Comparison of ENCODE assay signal across 8 cellular contexts in genomic region chr11:124069429-124070401, GRCh38. TPM values are rescaled to one million over a fixed set of nuclear protein-coding genes. Genes with fewer than 3 reads are reported as not detected.
A peak's percentile ranks its signal among the peaks of the same experiment; 100 is the strongest.
DNase-seq lines count a peak whose midpoint lies in the region; ATAC-seq, FAIRE-seq and TF ChIP-seq lines count a peak whose summit lies in the region.

No MANE protein-coding gene starts in this region.

- H3K27ac Mint-ChIP-seq in MCF 10A (ENCODE audit: low read depth, unreplicated experiment), result no peak overlapping the region
- no peak overlapping the region for H3K27ac Mint-ChIP-seq in stimulated activated effector memory CD8-positive, alpha-beta T cell treated with anti-CD3 and anti-CD28 coated beads, Interleukin-12 subunit alpha, Interleukin-12 subunit beta, amount 100 ng/mL, for 72 hours

- BruUV-seq in MCF 10A (replicated peaks; lab: Mats Ljungman, UMichigan), result no TSS peak

- H3K36me3 Mint-ChIP-seq in MCF 10A (ENCODE audit: insufficient read depth, unreplicated experiment), result no peaks in the 10 kb centered on the region
- no peaks in the 10 kb centered on the region for H3K36me3 Mint-ChIP-seq in stimulated activated effector memory CD8-positive, alpha-beta T cell treated with anti-CD3 and anti-CD28 coated beads, Interleukin-12 subunit alpha, Interleukin-12 subunit beta, amount 100 ng/mL, for 72 hours

- POLR2A ChIA-PET in MCF 10A (lab: Yijun Ruan, JAX), result no interaction called here

- FAIRE-seq in G401.6 (lab: Jason Lieb, UNC), result peak; percentile 15

- H3K4me3 Mint-ChIP-seq in MCF 10A (ENCODE audit: unreplicated experiment), result peak overlapping the region; percentile 41
- H3K4me3 Mint-ChIP-seq in stimulated activated effector memory CD8-positive, alpha-beta T cell treated with anti-CD3 and anti-CD28 coated beads, Interleukin-12 subunit alpha, Interleukin-12 subunit beta, amount 100 ng/mL, for 72 hours, result no peak overlapping the region

- peaks cover 16% of the 10 kb centered on the region for H3K27me3 Mint-ChIP-seq in MCF 10A (ENCODE audit: insufficient read depth, unreplicated experiment)

- CTCF ChIA-PET in MCF 10A (lab: Yijun Ruan, JAX), result interaction anchor here (0.6 to 4.9 kb wide), 26 partner anchors 9 to 516 kb away, joined by 3 to 61 read pairs (median 4); partner anchors contain the start of genes OR10G7 and VWA5A

- peak; percentile 75 for ATAC-seq in GM21528 (IDR thresholded peaks at IDR 0.05; ENCODE audit: low FRiP score, unreplicated experiment)
- ATAC-seq in left colon, result peak; percentile 85
- ATAC-seq in stimulated activated effector memory CD8-positive, alpha-beta T cell treated with anti-CD3 and anti-CD28 coated beads, Interleukin-12 subunit alpha, Interleukin-12 subunit beta, amount 100 ng/mL, for 72 hours, result peak; percentile 84

- H3K4me1 Mint-ChIP-seq in MCF 10A (ENCODE audit: insufficient read depth, unreplicated experiment), result peaks cover 11% of the 10 kb centered on the region
- H3K4me1 Mint-ChIP-seq in stimulated activated effector memory CD8-positive, alpha-beta T cell treated with anti-CD3 and anti-CD28 coated beads, Interleukin-12 subunit alpha, Interleukin-12 subunit beta, amount 100 ng/mL, for 72 hours, result no peaks in the 10 kb centered on the region

- H3K9me3 Mint-ChIP-seq in MCF 10A (ENCODE audit: unreplicated experiment), result no peaks in the 10 kb centered on the region
- no peaks in the 10 kb centered on the region for H3K9me3 Mint-ChIP-seq in stimulated activated effector memory CD8-positive, alpha-beta T cell treated with anti-CD3 and anti-CD28 coated beads, Interleukin-12 subunit alpha, Interleukin-12 subunit beta, amount 100 ng/mL, for 72 hours

- intact Hi-C loops in MCF 10A (cut with micrococcal nuclease), result loop anchor here (2.0 to 10.0 kb wide), 4 partner anchors 45 to 515 kb away; partner anchors contain the start of genes VWA5A and ZNF202
- intact Hi-C loops in left colon (cut with DNase I, micrococcal nuclease), result loop anchor here in 1 of 2 donors (5.0 to 10.0 kb wide), 2 partner anchors 125 to 518 kb away; no protein-coding TSS in a partner anchor

- peak; percentile 48 for TF ChIP-seq CTCF in MCF 10A (IDR thresholded peaks at IDR 0.05; ENCODE audit: unreplicated experiment)

- DNase-seq in HUDEP-2 (lab: John Stamatoyannopoulos, UW; ENCODE audit: unreplicated experiment in 76 of 76), result peak in 72 of 76 experiments; percentile 14 to 81 (median 56)
- DNase-seq in SIG-M5 (lab: John Stamatoyannopoulos, UW), result peak; percentile 23
- DNase-seq in MCF 10A (ENCODE audit: unreplicated experiment), result peak; percentile 63
- DNase-seq in left colon, result peak; percentile 41 to 64
- DNase-seq in stimulated activated effector memory CD8-positive, alpha-beta T cell treated with anti-CD3 and anti-CD28 coated beads, Interleukin-12 subunit alpha, Interleukin-12 subunit beta, amount 100 ng/mL, for 72 hours (ENCODE audit: low spot score in 2 of 2), result peak in 1 of 2 donors; percentile 61
- DNase-seq in cortex of kidney (lab: John Stamatoyannopoulos, UW), result no peak

RNA-seq across cellular contexts. Expression of gene OR10G7, which starts 28.6 kb away (rescaled TPM):
- total RNA-seq in MCF 10A (2022) (not detected in 2 replicates), left colon (not detected)

RNA-seq across cellular contexts. Expression of gene OR10G8, which starts 43.1 kb away (rescaled TPM):
- total RNA-seq in MCF 10A (2022), result not detected in 2 replicates
- total RNA-seq in left colon, result not detected

RNA-seq across cellular contexts. Expression of gene VWA5A, which starts 45.5 kb away (rescaled TPM):
- total RNA-seq in MCF 10A (2022) (7.9 and 12.0 TPM in 2 replicates), left colon (10 to 100 TPM; 48.8 to 59.8 TPM)

RNA-seq across cellular contexts. Expression of gene OR10G9, which starts 46.9 kb away (rescaled TPM):
- not detected in 2 replicates for total RNA-seq in MCF 10A (2022)
- total RNA-seq in left colon, result under 1 TPM in 1 of 2 donors, not detected in 1; 0.34 TPM

RNA-seq across cellular contexts. Expression of gene OR10G4, which starts 56.9 kb away (rescaled TPM):
- not detected in 2 replicates for total RNA-seq in MCF 10A (2022)
- total RNA-seq in left colon, result under 1 TPM; 0.18 to 0.56 TPM
